11 cellular contexts compared by ENCODE assay signal in genomic region chr1:87044840-87045239, GRCh38.
DNase-seq lines count a peak whose midpoint lies in the region; ATAC-seq, FAIRE-seq and TF ChIP-seq lines count a peak whose summit lies in the region.
"Had no signal": no experiment of that assay in that cellular context is flagged by ENCODE, and none has a peak within 500 bp of the region (broad histone marks: within the 10 kb centered on the region; RNA-seq: fewer than 3 reads in every experiment).

No MANE protein-coding gene starts in this region.

- H3K9me1 ChIP-seq in keratinocyte (ENCODE audit: control insufficient read depth, extremely low read depth, insufficient read depth, low read length), result no peaks in the 10 kb centered on the region

- FAIRE-seq in keratinocyte (lab: Jason Lieb, UNC), result peak; percentile 41
- FAIRE-seq: HTR-8/SVneo had no signal

- no peak overlapping the region for H3K9ac ChIP-seq in keratinocyte (ENCODE audit: control insufficient read depth, extremely low read depth, insufficient read depth, low read length)

- no peak overlapping the region for H3K4me3 ChIP-seq in Jurkat, Clone E6-1 (ENCODE audit: low read length)
- H3K4me3 ChIP-seq in keratinocyte (ENCODE audit: control insufficient read depth in 2 of 3, extremely low read depth in 1 of 3, insufficient read depth in 2 of 3, low read depth in 1 of 3, low read length in 3 of 3), result no peak overlapping the region

- DNase-seq in activated CD4-positive, alpha-beta T cell treated with anti-CD3 and anti-CD28 coated beads for 4 hours, result peak; percentile 6 to 17
- DNase-seq in activated CD4-positive, alpha-beta T cell treated with anti-CD3 and anti-CD28 coated beads for 1 hour, result no peak
- peak; percentile 73 for DNase-seq in Jurkat, Clone E6-1 (ENCODE audit: low read depth, low spot score)
- DNase-seq in keratinocyte (ENCODE audit: low read depth, low spot score) (no peak), COR-L47 (lab: John Stamatoyannopoulos, UW) (no peak), KBM-7 (no peak)
- DNase-seq: NCI-H524, posterior cingulate gyrus had no signal

- dilution Hi-C loops in keratinocyte (cut with MboI; ENCODE audit: extremely low pct_ligation_motif_present, low sequenced_read_pairs), result no loop called here

- no peaks in the 10 kb centered on the region for H3K9me3 ChIP-seq in keratinocyte (ENCODE audit: control insufficient read depth, low read depth, low read length)

- no peaks in the 10 kb centered on the region for H3K4me1 ChIP-seq in keratinocyte (ENCODE audit: control insufficient read depth, extremely low read depth, insufficient read depth, low read length)

- ATAC-seq in GM21723 (IDR thresholded peaks at IDR 0.05; ENCODE audit: unreplicated experiment) (peak; percentile 53), GM18520 (IDR thresholded peaks at IDR 0.05; ENCODE audit: unreplicated experiment) (no peak)

- in situ Hi-C loops in KBM-7 (cut with MboI; ENCODE audit: low pct_unique_long_range_greater_than_20kb, low sequenced_read_pairs), result no loop called here

- no peaks in the 10 kb centered on the region for H3K79me2 ChIP-seq in keratinocyte (ENCODE audit: control insufficient read depth, insufficient read depth, low read length)

- H3K27me3 ChIP-seq in keratinocyte (ENCODE audit: control insufficient read depth, extremely low read depth, insufficient read depth, low read length), result no peaks in the 10 kb centered on the region

- no peak overlapping the region for H3K27ac ChIP-seq in keratinocyte (ENCODE audit: control insufficient read depth, insufficient read depth, low read length)

- no peaks in the 10 kb centered on the region for H3K36me3 ChIP-seq in keratinocyte (ENCODE audit: control insufficient read depth in 2 of 2, extremely low read depth in 1 of 2, insufficient read depth in 2 of 2, low read length in 2 of 2)

- no peaks in the 10 kb centered on the region for H4K20me1 ChIP-seq in keratinocyte (ENCODE audit: control insufficient read depth, extremely low read depth, insufficient read depth, low read length)

- no peak overlapping the region for H3K4me2 ChIP-seq in keratinocyte (ENCODE audit: control insufficient read depth, extremely low read depth, insufficient read depth, low read depth, low read length)

- no peak overlapping the region for H2AFZ ChIP-seq in keratinocyte (ENCODE audit: control insufficient read depth, low read length)

- no peak for TF ChIP-seq CTCF in keratinocyte (optimal IDR thresholded peaks at IDR 0.05 in 1 of 3, IDR thresholded peaks at IDR 0.05 in 1 of 3, conservative IDR thresholded peaks at IDR 0.05 in 1 of 3; ENCODE audit: extremely low read depth in 1 of 3, insufficient read depth in 2 of 3, low read length in 3 of 3)

Comparison
In these comparisons a context has a peak if more than half of its experiments do, and no peak if none do; other contexts are left out.
1. DNase-seq: peak in activated CD4-positive, alpha-beta T cell treated with anti-CD3 and anti-CD28 coated beads for 4 hours (2 of 2) and Jurkat, Clone E6-1 (single experiment); none in activated CD4-positive, alpha-beta T cell treated with anti-CD3 and anti-CD28 coated beads for 1 hour (single experiment), keratinocyte (single experiment), COR-L47 (single experiment) and KBM-7 (single experiment).